In genomic region chrX:109635151-109635550, GRCh38 we compare ENCODE assay signal across 9 cellular contexts. TPM values are rescaled to one million over a fixed set of nuclear protein-coding genes. Genes with fewer than 3 reads are reported as not detected.
DNase-seq lines count a peak whose midpoint lies in the region; ATAC-seq and TF ChIP-seq lines count a peak whose summit lies in the region.
"Had no signal": no experiment of that assay in that cellular context is flagged by ENCODE, and none has a peak within 500 bp of the region (broad histone marks: within the 10 kb centered on the region; RNA-seq: fewer than 3 reads in every experiment).

No MANE protein-coding gene starts in this region.

- H3K79me2 ChIP-seq in osteoblast (ENCODE audit: insufficient read depth, low read length), result no peaks in the 10 kb centered on the region

- peaks cover 6% of the 10 kb centered on the region for H4K20me1 ChIP-seq in osteoblast (ENCODE audit: insufficient read depth, low read length)

- H3K36me3 ChIP-seq in osteoblast (ENCODE audit: insufficient read depth, low read length), result no peaks in the 10 kb centered on the region
- H3K36me3 ChIP-seq in naive thymus-derived CD4-positive, alpha-beta T cell (ENCODE audit: control insufficient read depth in 2 of 3, insufficient read depth in 3 of 3, low read length in 3 of 3), result no peaks in the 10 kb centered on the region

- POLR2A ChIA-PET in naive thymus-derived CD4-positive, alpha-beta T cell (lab: Charles Lee), result no interaction called here

- ATAC-seq in naive thymus-derived CD4-positive, alpha-beta T cell, result no peak

- H3K4me2 ChIP-seq in osteoblast (ENCODE audit: insufficient read depth, low read length), result no peak overlapping the region

- H3K4me1 ChIP-seq in osteoblast (ENCODE audit: insufficient read depth, low read length), result no peaks in the 10 kb centered on the region
- no peaks in the 10 kb centered on the region for H3K4me1 ChIP-seq in naive thymus-derived CD4-positive, alpha-beta T cell (ENCODE audit: control insufficient read depth in 2 of 2, insufficient read depth in 2 of 2, low read length in 2 of 2)

- CTCF ChIA-PET in naive thymus-derived CD4-positive, alpha-beta T cell (lab: Charles Lee), result interaction anchor here (1.5 kb wide), 1 partner anchor 149 kb away, joined by 9 read pairs; no protein-coding TSS in a partner anchor

- peak; percentile 18 for DNase-seq in NCI-H2171 treated with DMSO at 0.1 percent for 48 hours (lab: John Stamatoyannopoulos, UW)
- no peak for DNase-seq in NCI-H2171 (lab: John Stamatoyannopoulos, UW)
- DNase-seq in LHCN-M2 (ENCODE audit: low read depth), result peak; percentile 5
- DNase-seq in brain pericyte (ENCODE audit: low read depth, low spot score), result peak; percentile 7
- no peak for DNase-seq in osteoblast (ENCODE audit: insufficient read length, low spot score, missing footprints)
- DNase-seq in naive thymus-derived CD4-positive, alpha-beta T cell, result no peak
- no peak for DNase-seq in COR-L47 (lab: John Stamatoyannopoulos, UW)
- no peak for DNase-seq in NCI-H1105 (lab: John Stamatoyannopoulos, UW)

- peaks cover 3% of the 10 kb centered on the region for H3K27me3 ChIP-seq in osteoblast (ENCODE audit: insufficient read depth, low read length)
- H3K27me3 ChIP-seq in naive thymus-derived CD4-positive, alpha-beta T cell (ENCODE audit: control insufficient read depth in 2 of 2, insufficient read depth in 2 of 2, low read length in 2 of 2), result no peaks in the 10 kb centered on the region

- H2AFZ ChIP-seq in osteoblast (ENCODE audit: low read length), result no peak overlapping the region

- no peaks in the 10 kb centered on the region for H3K27me3 Mint-ChIP-seq in naive thymus-derived CD4-positive, alpha-beta T cell
- H3K27me3 Mint-ChIP-seq: CD4-positive, alpha-beta memory T cell had no signal

- H3K9me3 ChIP-seq in osteoblast (ENCODE audit: low read depth, low read length), result no peaks in the 10 kb centered on the region
- H3K9me3 ChIP-seq in naive thymus-derived CD4-positive, alpha-beta T cell (ENCODE audit: control insufficient read depth in 2 of 3, low read length in 3 of 3), result no peaks in the 10 kb centered on the region

- H3K36me3 Mint-ChIP-seq in naive thymus-derived CD4-positive, alpha-beta T cell, result peaks cover 5 to 16% (median 8%) of the 10 kb centered on the region in 5 donors

- no peak overlapping the region for H3K4me3 Mint-ChIP-seq in naive thymus-derived CD4-positive, alpha-beta T cell
- H3K4me3 Mint-ChIP-seq: CD4-positive, alpha-beta memory T cell had no signal

- H3K27ac ChIP-seq in osteoblast (ENCODE audit: low read depth, low read length), result no peak overlapping the region
- H3K27ac ChIP-seq in naive thymus-derived CD4-positive, alpha-beta T cell (ENCODE audit: low read depth, low read length), result no peak overlapping the region

- TF ChIP-seq CTCF in osteoblast (IDR thresholded peaks at IDR 0.05; ENCODE audit: extremely low read depth, low read depth, low read length), result peak; percentile 57

- no peak overlapping the region for H3K4me3 ChIP-seq in osteoblast (ENCODE audit: insufficient read depth, low read length)
- H3K4me3 ChIP-seq in naive thymus-derived CD4-positive, alpha-beta T cell (ENCODE audit: low read length), result no peak overlapping the region

- intact Hi-C loops in naive thymus-derived CD4-positive, alpha-beta T cell (cut with micrococcal nuclease), result loop anchor here (1.0 to 10.0 kb wide), 4 partner anchors 70 to 252 kb away; no protein-coding TSS in a partner anchor

- peaks cover 0 to 5% (median 0%) of the 10 kb centered on the region in 11 donors for H3K9me3 Mint-ChIP-seq in naive thymus-derived CD4-positive, alpha-beta T cell
- H3K9me3 Mint-ChIP-seq: CD4-positive, alpha-beta memory T cell had no signal

- H3K27ac Mint-ChIP-seq in naive thymus-derived CD4-positive, alpha-beta T cell, result no peak overlapping the region
- H3K27ac Mint-ChIP-seq: CD4-positive, alpha-beta memory T cell had no signal

- peaks cover 0 to 26% (median 5%) of the 10 kb centered on the region in 7 donors for H3K4me1 Mint-ChIP-seq in naive thymus-derived CD4-positive, alpha-beta T cell

RNA-seq across cellular contexts. Expression of gene KCNE5, which starts 10.2 kb away (rescaled TPM):
- total RNA-seq in LHCN-M2 (2014; rRNA removed), result 0.06 and 0.29 TPM in 2 replicates
- polyA plus RNA-seq in LHCN-M2 (2012), result 0.32 TPM
- total RNA-seq in osteoblast, result 0.29 and 0.36 TPM in 2 replicates
- under 1 TPM in 3 of 5 experiments, not detected in 2; 0.21 to 0.39 (median 0.24) TPM for total RNA-seq in naive thymus-derived CD4-positive, alpha-beta T cell
- polyA plus RNA-seq in naive thymus-derived CD4-positive, alpha-beta T cell, result not detected
- polyA plus RNA-seq: CD4-positive, alpha-beta memory T cell had no signal

Comparison
In these comparisons a context has a peak if more than half of its experiments do, and no peak if none do; other contexts are left out.
1. DNase-seq: peak in NCI-H2171 treated with DMSO at 0.1 percent for 48 hours (single experiment), LHCN-M2 (single experiment) and brain pericyte (single experiment); none in NCI-H2171 (single experiment), osteoblast (single experiment), naive thymus-derived CD4-positive, alpha-beta T cell (0 of 9), COR-L47 (single experiment) and NCI-H1105 (single experiment).